11 cellular contexts compared by ENCODE assay signal in genomic region chr7:75650062-75650461, GRCh38.
DNase-seq lines count a peak whose midpoint lies in the region; ATAC-seq and TF ChIP-seq lines count a peak whose summit lies in the region.
"Had no signal": no experiment of that assay in that cellular context is flagged by ENCODE, and none has a peak within 500 bp of the region (broad histone marks: within the 10 kb centered on the region; RNA-seq: fewer than 3 reads in every experiment).

No MANE protein-coding gene starts in this region.

- peaks cover 17% of the 10 kb centered on the region for H3K36me3 Mint-ChIP-seq in nephron progenitor cell (ENCODE audit: low read depth)

- peak overlapping the region; percentile 42 for H3K27ac Mint-ChIP-seq in nephron progenitor cell
- H3K27ac Mint-ChIP-seq: T-helper 17 cell had no signal

- ATAC-seq in HG02840 (IDR thresholded peaks at IDR 0.05; ENCODE audit: low FRiP score, unreplicated experiment) (no peak), mucosa of descending colon (no peak), GM19023 (IDR thresholded peaks at IDR 0.05; ENCODE audit: unreplicated experiment) (no peak)
- ATAC-seq: T-helper 17 cell had no signal

- H3K4me1 ChIP-seq in cardiac muscle cell (ENCODE audit: low read depth) (peaks cover 15% of the 10 kb centered on the region), esophagus muscularis mucosa (peaks cover 19 to 22% (median 20%) of the 10 kb centered on the region in 4 donors), tibial nerve (peaks cover 0 to 30% (median 4%) of the 10 kb centered on the region in 4 donors), mucosa of descending colon (ENCODE audit: low read depth) (no peaks in the 10 kb centered on the region)

- TF ChIP-seq CTCF in cardiac muscle cell (IDR thresholded peaks at IDR 0.05; ENCODE audit: low read depth, low read length) (no peak), esophagus muscularis mucosa (IDR thresholded peaks at IDR 0.05) (no peak), nephron progenitor cell (IDR thresholded peaks at IDR 0.05) (no peak), tibial nerve (IDR thresholded peaks at IDR 0.05) (no peak), mucosa of descending colon (IDR thresholded peaks at IDR 0.05) (no peak)

- no peak overlapping the region for H3K4me3 Mint-ChIP-seq in nephron progenitor cell
- H3K4me3 Mint-ChIP-seq: T-helper 17 cell had no signal

- no peak for TF ChIP-seq EP300 in esophagus muscularis mucosa (IDR thresholded peaks at IDR 0.05)
- no peak for TF ChIP-seq EP300 in tibial nerve (IDR thresholded peaks at IDR 0.05)

- peaks cover 8% of the 10 kb centered on the region for H3K9me3 Mint-ChIP-seq in nephron progenitor cell

- no peaks in the 10 kb centered on the region for H3K27me3 Mint-ChIP-seq in nephron progenitor cell (ENCODE audit: low read depth, poor library complexity)
- H3K27me3 Mint-ChIP-seq: T-helper 17 cell had no signal

- TF ChIP-seq POLR2A in esophagus muscularis mucosa (IDR thresholded peaks at IDR 0.05; ENCODE audit: low read depth) (no peak), tibial nerve (IDR thresholded peaks at IDR 0.05) (no peak)

- H3K27ac ChIP-seq in cardiac muscle cell (peak overlapping the region; percentile 57), esophagus muscularis mucosa (replicated peaks in 1 of 4) (peak overlapping the region; percentile 2 to 44 (median 25)), tibial nerve (peak overlapping the region in 2 of 4 donors; percentile 28 to 65)

- no peaks in the 10 kb centered on the region for H3K36me3 ChIP-seq in cardiac muscle cell
- peaks cover 0 to 8% (median 0%) of the 10 kb centered on the region in 4 donors for H3K36me3 ChIP-seq in esophagus muscularis mucosa
- peaks cover 0 to 12% (median 0%) of the 10 kb centered on the region in 3 donors for H3K36me3 ChIP-seq in tibial nerve
- H3K36me3 ChIP-seq in mucosa of descending colon (ENCODE audit: low read depth) = no peaks in the 10 kb centered on the region

- 58% methylated on average over 7 of the region's 7 CpGs for WGBS in esophagus muscularis mucosa
- WGBS in tibial nerve, 2 donors = 34 to 51% methylated on average over 6 to 7 of the region's 7 CpGs

- intact Hi-C loops in cardiac septum (cut with DNase I) (loop anchor here (5.0 kb wide), 1 partner anchor 38 kb away; no protein-coding TSS in a partner anchor), esophagus muscularis mucosa (cut with DNase I) (no loop called here), mucosa of descending colon (cut with DNase I, micrococcal nuclease) (no loop called here)

- peak in 1 of 2 donors; percentile 57 for DNase-seq in cardiac muscle cell (ENCODE audit: low read depth in 1 of 2, low spot score in 1 of 2)
- no peak for DNase-seq in cardiac septum (ENCODE audit: low spot score)
- DNase-seq in esophagus muscularis mucosa (ENCODE audit: extremely low spot score) = no peak
- peak; percentile 34 for DNase-seq in nephron progenitor cell
- no peak for DNase-seq in tibial nerve (ENCODE audit: low spot score in 2 of 2)
- no peak for DNase-seq in mucosa of descending colon
- DNase-seq: NCI-H2171 treated with DMSO at 0.1 percent for 48 hours; stimulated activated CD4-positive, alpha-beta T cell treated with anti-CD3 and anti-CD28 coated beads, Interleukin-4, amount 100 ng/mL, for 24 hours; T-helper 17 cell had no signal

- H3K4me3 ChIP-seq in cardiac muscle cell (no peak overlapping the region), esophagus muscularis mucosa (no peak overlapping the region), tibial nerve (no peak overlapping the region), mucosa of descending colon (no peak overlapping the region)

- no peaks in the 10 kb centered on the region for H3K27me3 ChIP-seq in cardiac muscle cell
- H3K27me3 ChIP-seq in esophagus muscularis mucosa = no peaks in the 10 kb centered on the region
- no peaks in the 10 kb centered on the region for H3K27me3 ChIP-seq in tibial nerve

- H3K9me3 ChIP-seq in cardiac muscle cell (ENCODE audit: low read depth) (no peaks in the 10 kb centered on the region), esophagus muscularis mucosa (no peaks in the 10 kb centered on the region), tibial nerve (no peaks in the 10 kb centered on the region), mucosa of descending colon (no peaks in the 10 kb centered on the region)

- H3K4me1 Mint-ChIP-seq in nephron progenitor cell = peaks cover 29% of the 10 kb centered on the region
- H3K4me1 Mint-ChIP-seq: T-helper 17 cell had no signal
